11 cellular contexts compared by ENCODE assay signal in genomic region chr11:12762283-12762682, GRCh38.
DNase-seq lines count a peak whose midpoint lies in the region; ATAC-seq and TF ChIP-seq lines count a peak whose summit lies in the region.
"Had no signal": no experiment of that assay in that cellular context is flagged by ENCODE, and none has a peak within 500 bp of the region (broad histone marks: within the 10 kb centered on the region; RNA-seq: fewer than 3 reads in every experiment).

No MANE protein-coding gene starts in this region.

- H3K9me3 Mint-ChIP-seq in progenitor cell of endocrine pancreas (ENCODE audit: low read depth) = no peaks in the 10 kb centered on the region
- H3K9me3 Mint-ChIP-seq: CD4-positive, alpha-beta memory T cell had no signal

- peak overlapping the region; percentile 25 for H3K27ac Mint-ChIP-seq in progenitor cell of endocrine pancreas
- H3K27ac Mint-ChIP-seq: CD4-positive, alpha-beta memory T cell had no signal

- H3K4me3 Mint-ChIP-seq in progenitor cell of endocrine pancreas (ENCODE audit: low read depth) = no peak overlapping the region
- H3K4me3 Mint-ChIP-seq: CD4-positive, alpha-beta memory T cell had no signal

- DNase-seq in HEK293T (ENCODE audit: extremely low spot score) = no peak
- peak; percentile 58 for DNase-seq in NCI-H226
- peak; percentile 40 for DNase-seq in fibroblast of villous mesenchyme (ENCODE audit: low read depth)
- DNase-seq in progenitor cell of endocrine pancreas (ENCODE audit: low spot score, unreplicated experiment) = no peak
- no peak for DNase-seq in NCI-H510A treated with DMSO at 0.1 percent for 48 hours (lab: John Stamatoyannopoulos, UW)
- DNase-seq: BE2C; CD4-positive, alpha-beta memory T cell; GF-D8; NCI-H1694 had no signal

- CTCF ChIA-PET in HEK293T (lab: Yijun Ruan, JAX) = no interaction called here

- no peak overlapping the region for H3K4me3 ChIP-seq in fibroblast of villous mesenchyme (ENCODE audit: low read depth, low read length)

- TF ChIP-seq CTCF in fibroblast of villous mesenchyme (IDR thresholded peaks at IDR 0.05; ENCODE audit: insufficient read depth, low read depth, low read length) (no peak), progenitor cell of endocrine pancreas (IDR thresholded peaks at IDR 0.05; ENCODE audit: unreplicated experiment) (no peak)

- peaks cover 10% of the 10 kb centered on the region for H3K36me3 Mint-ChIP-seq in progenitor cell of endocrine pancreas (ENCODE audit: insufficient read depth)
- H3K36me3 Mint-ChIP-seq: CD4-positive, alpha-beta memory T cell had no signal

- H3K27me3 Mint-ChIP-seq in progenitor cell of endocrine pancreas = no peaks in the 10 kb centered on the region

- ATAC-seq in GM21529 (IDR thresholded peaks at IDR 0.05; ENCODE audit: unreplicated experiment) (no peak), GM19395 (IDR thresholded peaks at IDR 0.05; ENCODE audit: unreplicated experiment) (no peak)

- H3K4me1 Mint-ChIP-seq in progenitor cell of endocrine pancreas (ENCODE audit: low read depth) = peaks cover 20% of the 10 kb centered on the region
- H3K4me1 Mint-ChIP-seq: CD4-positive, alpha-beta memory T cell had no signal

- POLR2A ChIA-PET in HEK293T (lab: Yijun Ruan, JAX) = no interaction called here

TF ChIP-seq in HEK293T, 16 proteins besides CTCF, POLR2A, EP300 and RAD21:
- TF ChIP-seq ZNF384 (IDR thresholded peaks at IDR 0.05) = no peak
- TF ChIP-seq FOXK2 (IDR thresholded peaks at IDR 0.05) = no peak
- TF ChIP-seq FOXA1 (IDR thresholded peaks at IDR 0.05) = no peak
- no peak for TF ChIP-seq ELF4 (IDR thresholded peaks at IDR 0.05)
- peak; percentile 56 for TF ChIP-seq PKNOX1 (IDR thresholded peaks at IDR 0.05)

Comparison
In these comparisons a context has a peak if more than half of its experiments do, and no peak if none do; other contexts are left out.
1. DNase-seq: peak in NCI-H226 (single experiment) and fibroblast of villous mesenchyme (single experiment); none in HEK293T (single experiment), progenitor cell of endocrine pancreas (single experiment) and NCI-H510A treated with DMSO at 0.1 percent for 48 hours (single experiment).